13 cellular contexts compared by ENCODE assay signal in the genomic region with DNA sequence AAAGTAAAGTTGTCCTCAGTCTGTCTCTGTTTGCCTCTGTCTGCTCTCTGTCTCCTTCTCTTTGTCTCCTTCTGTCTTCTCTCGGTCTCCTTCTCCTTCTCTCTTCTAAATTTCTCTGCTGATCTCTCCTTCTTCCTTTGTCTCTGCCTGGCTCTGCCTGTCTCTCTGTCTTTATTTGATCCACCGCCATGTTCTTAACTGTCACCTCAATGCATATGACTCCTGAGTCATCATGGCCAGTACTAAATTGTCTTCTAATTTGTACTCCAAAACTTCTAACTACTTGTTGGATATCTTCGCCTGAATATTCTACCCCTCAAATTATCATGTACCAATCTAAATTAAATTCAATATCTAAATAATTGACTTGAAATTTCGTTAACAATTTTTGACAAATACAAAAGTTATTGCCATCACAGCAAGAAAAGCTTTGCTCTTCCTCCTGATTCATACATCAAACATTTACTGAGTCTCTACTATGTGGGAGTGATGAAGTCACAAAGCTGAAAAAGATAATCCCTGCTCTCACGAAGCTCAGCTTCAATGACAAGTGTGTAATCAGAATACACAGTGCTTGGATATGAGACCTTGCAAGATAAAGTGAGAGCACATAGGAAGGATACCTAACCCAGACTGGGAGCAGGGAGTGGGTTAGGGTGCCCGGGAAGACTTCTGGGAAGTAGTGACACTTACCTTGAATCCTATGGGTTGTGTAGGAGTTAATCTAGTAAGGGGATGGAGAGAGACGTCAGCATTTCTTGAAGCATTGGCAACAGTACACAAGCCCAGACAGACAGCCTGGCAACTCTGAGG.
DNase-seq lines count a peak whose midpoint lies in the region; ATAC-seq, FAIRE-seq and TF ChIP-seq lines count a peak whose summit lies in the region.
"Had no signal": no experiment of that assay in that cellular context is flagged by ENCODE, and none has a peak within 500 bp of the region (broad histone marks: within the 10 kb centered on the region; RNA-seq: fewer than 3 reads in every experiment).

No MANE protein-coding gene starts in this region.

- in situ Hi-C loops in ACHN (cut with HindIII; ENCODE audit: low pct_ligation_motif_present, low pct_unique_long_range_greater_than_20kb, low sequenced_read_pairs), result no loop called here
- in situ Hi-C loops in GM23248 (cut with MboI), result no loop called here

- H3K27ac ChIP-seq in GM23248 (peak overlapping the region; percentile 100), astrocyte (ENCODE audit: low read depth, low read length) (peak overlapping the region; percentile 96), MM.1S (ENCODE audit: low read length) (no peak overlapping the region)

- DNase-seq in ACHN, result peak; percentile 42
- DNase-seq in GM23248, result peak; percentile 93
- DNase-seq in astrocyte (ENCODE audit: low read depth), result peak; percentile 92
- peak; percentile 96 for DNase-seq in iris pigment epithelial cell (ENCODE audit: low read depth)
- DNase-seq in MM.1S, result no peak
- no peak for DNase-seq in NCI-H1694 treated with DMSO at 0.1 percent for 48 hours (lab: John Stamatoyannopoulos, UW)
- no peak for DNase-seq in T-helper 17 cell
- DNase-seq: activated naive CD4-positive, alpha-beta T cell treated with anti-CD3 and anti-CD28 coated beads, Interleukin-2, amount 50 U/mL, for 16 hours; CD8-positive, alpha-beta memory T cell; NCI-H774; stimulated activated CD4-positive, alpha-beta T cell treated with anti-CD3 and anti-CD28 coated beads, Interleukin-2, amount 100 ng/mL, for 24 hours; stimulated activated naive B cell treated with anti-CD40 and anti-IgM and Interleukin-4, amounts not matched to agents 10 μg/mL and 1 μg/mL and 100 μg/mL, for 72 hours had no signal

- H3K27me3 ChIP-seq in GM23248 (replicated peaks; ENCODE audit: insufficient read depth) (no peaks in the 10 kb centered on the region), astrocyte (ENCODE audit: insufficient read depth, low read length) (no peaks in the 10 kb centered on the region), MM.1S (replicated peaks; ENCODE audit: insufficient read depth, low read length) (no peaks in the 10 kb centered on the region)

- ATAC-seq in GM21515 (IDR thresholded peaks at IDR 0.05; ENCODE audit: unreplicated experiment) (no peak), T-helper 17 cell (no peak)
- ATAC-seq: stimulated activated naive B cell treated with anti-CD40 and anti-IgM and Interleukin-4, amounts not matched to agents 10 μg/mL and 1 μg/mL and 100 μg/mL, for 72 hours had no signal

- H3K4me2 ChIP-seq in GM23248 (ENCODE audit: unreplicated experiment) (peak overlapping the region; percentile 56), astrocyte (ENCODE audit: low read length) (peak overlapping the region; percentile 61), MM.1S (ENCODE audit: low read depth, low read length) (no peak overlapping the region)

- no peak for FAIRE-seq in astrocyte (lab: Jason Lieb, UNC)

- H3K4me3 Mint-ChIP-seq in astrocyte (ENCODE audit: unreplicated experiment) (no peak overlapping the region), T-helper 17 cell (no peak overlapping the region)
- H3K4me3 Mint-ChIP-seq: CD8-positive, alpha-beta memory T cell; stimulated activated naive B cell treated with anti-CD40 and anti-IgM and Interleukin-4, amounts not matched to agents 10 μg/mL and 1 μg/mL and 100 μg/mL, for 72 hours had no signal

- H3K9me2 ChIP-seq in GM23248 (ENCODE audit: insufficient read depth) (no peaks in the 10 kb centered on the region), MM.1S (replicated peaks; ENCODE audit: insufficient read depth, low read length) (no peaks in the 10 kb centered on the region)

- H3K4me3 ChIP-seq in GM23248 (peak overlapping the region; percentile 17; the same call in 1 of the 2 replicates), astrocyte (ENCODE audit: insufficient read depth, low read depth, low read length) (no peak overlapping the region), MM.1S (ENCODE audit: low read length) (no peak overlapping the region)

- H3K79me2 ChIP-seq in GM23248 (ENCODE audit: insufficient read depth) (peaks cover 89% of the 10 kb centered on the region), astrocyte (ENCODE audit: insufficient read depth, low read length) (peaks cover 68% of the 10 kb centered on the region), MM.1S (ENCODE audit: low read length) (peaks cover 8% of the 10 kb centered on the region)

- H3K9me3 ChIP-seq in GM23248 (ENCODE audit: low read depth) (no peaks in the 10 kb centered on the region), astrocyte (ENCODE audit: insufficient read depth, low read depth, low read length) (no peaks in the 10 kb centered on the region), MM.1S (replicated peaks; ENCODE audit: insufficient read depth, low read length) (no peaks in the 10 kb centered on the region), T-helper 17 cell (ENCODE audit: control insufficient read depth, low read length, poor library complexity, severe bottlenecking) (no peaks in the 10 kb centered on the region)

- H3K27ac Mint-ChIP-seq in astrocyte (ENCODE audit: unreplicated experiment) (no peak overlapping the region), T-helper 17 cell (no peak overlapping the region)
- H3K27ac Mint-ChIP-seq: CD8-positive, alpha-beta memory T cell; stimulated activated naive B cell treated with anti-CD40 and anti-IgM and Interleukin-4, amounts not matched to agents 10 μg/mL and 1 μg/mL and 100 μg/mL, for 72 hours had no signal

- H3F3A ChIP-seq in GM23248 (ENCODE audit: insufficient read depth), result peaks cover 81% of the 10 kb centered on the region
- no peaks in the 10 kb centered on the region for H3F3A ChIP-seq in MM.1S (ENCODE audit: insufficient read depth, low read length)

- H3K4me1 ChIP-seq in GM23248 (ENCODE audit: insufficient read depth), result peaks cover 98% of the 10 kb centered on the region
- peaks cover 66% of the 10 kb centered on the region for H3K4me1 ChIP-seq in astrocyte (ENCODE audit: insufficient read depth, low read length)
- H3K4me1 ChIP-seq in MM.1S (ENCODE audit: low read length), result peaks cover 5% of the 10 kb centered on the region

- whole genome bisulfite sequencing in GM23248 (ENCODE audit: low coverage in 1 of 2, low lambda C conversion rate in 2 of 2, missing lambda C conversion rate in 2 of 2), 2 experiments, result 21 to 28% methylated on average over 7 of the region's 7 CpGs

- H3K4me1 Mint-ChIP-seq in astrocyte (ENCODE audit: low read depth, unreplicated experiment) (peaks cover 48% of the 10 kb centered on the region), T-helper 17 cell (peaks cover 12% of the 10 kb centered on the region)

- H4K20me1 ChIP-seq in GM23248 (ENCODE audit: insufficient read depth) (no peaks in the 10 kb centered on the region), astrocyte (ENCODE audit: insufficient read depth, low read length) (no peaks in the 10 kb centered on the region), MM.1S (ENCODE audit: insufficient read depth, low read length) (no peaks in the 10 kb centered on the region)

- H3K36me3 Mint-ChIP-seq in astrocyte (ENCODE audit: low read depth, unreplicated experiment), result no peaks in the 10 kb centered on the region
- peaks cover 2% of the 10 kb centered on the region for H3K36me3 Mint-ChIP-seq in T-helper 17 cell (ENCODE audit: low read depth)

- TF ChIP-seq CTCF in astrocyte (IDR thresholded peaks at IDR 0.05; ENCODE audit: insufficient read depth, low read depth, low read length), result no peak
- no peak for TF ChIP-seq CTCF in MM.1S (IDR thresholded peaks at IDR 0.05; ENCODE audit: low read length)

- H3K36me3 ChIP-seq in GM23248 (ENCODE audit: low read depth) (no peaks in the 10 kb centered on the region), astrocyte (ENCODE audit: insufficient read depth, low read length) (no peaks in the 10 kb centered on the region), MM.1S (replicated peaks; ENCODE audit: insufficient read depth, low read length) (no peaks in the 10 kb centered on the region)

- peak overlapping the region; percentile 70 for H3K9ac ChIP-seq in GM23248
- peak overlapping the region; percentile 79 for H3K9ac ChIP-seq in astrocyte (ENCODE audit: low read length)
- H3K9ac ChIP-seq in MM.1S (ENCODE audit: low read length), result no peak overlapping the region

- H3K9me3 Mint-ChIP-seq in astrocyte (ENCODE audit: unreplicated experiment), result no peaks in the 10 kb centered on the region
- H3K9me3 Mint-ChIP-seq: CD8-positive, alpha-beta memory T cell; stimulated activated naive B cell treated with anti-CD40 and anti-IgM and Interleukin-4, amounts not matched to agents 10 μg/mL and 1 μg/mL and 100 μg/mL, for 72 hours had no signal

- H3K27me3 Mint-ChIP-seq in astrocyte (ENCODE audit: low read depth, unreplicated experiment) (no peaks in the 10 kb centered on the region), T-helper 17 cell (no peaks in the 10 kb centered on the region)
- H3K27me3 Mint-ChIP-seq: CD8-positive, alpha-beta memory T cell; stimulated activated naive B cell treated with anti-CD40 and anti-IgM and Interleukin-4, amounts not matched to agents 10 μg/mL and 1 μg/mL and 100 μg/mL, for 72 hours had no signal

- H2AFZ ChIP-seq in GM23248 (no peak overlapping the region), astrocyte (ENCODE audit: low read depth, low read length) (no peak overlapping the region), MM.1S (ENCODE audit: low read length) (no peak overlapping the region)

Comparison
In these comparisons a context has a peak if more than half of its experiments do, and no peak if none do; other contexts are left out.
1. DNase-seq: peak in ACHN (single experiment), GM23248 (single experiment), astrocyte (single experiment) and iris pigment epithelial cell (single experiment); none in MM.1S (single experiment), NCI-H1694 treated with DMSO at 0.1 percent for 48 hours (single experiment) and T-helper 17 cell (0 of 3).